Comparison of ENCODE assay signal across 16 cellular contexts in genomic region chr12:4282103-4282891, GRCh38. TPM values are rescaled to one million over a fixed set of nuclear protein-coding genes. Genes with fewer than 3 reads are reported as not detected.
DNase-seq lines count a peak whose midpoint lies in the region; ATAC-seq, FAIRE-seq and TF ChIP-seq lines count a peak whose summit lies in the region.
"Had no signal": no experiment of that assay in that cellular context is flagged by ENCODE, and none has a peak within 500 bp of the region (broad histone marks: within the 10 kb centered on the region; RNA-seq: fewer than 3 reads in every experiment).

No MANE protein-coding gene starts in this region.

- in situ Hi-C loops in HAP-1 (cut with MboI; ENCODE audit: low sequenced_read_pairs): no loop called here

- H3K4me1 ChIP-seq in CD4-positive, CD25-positive, alpha-beta regulatory T cell (ENCODE audit: control insufficient read depth, insufficient read depth, low read length, poor library complexity, severe bottlenecking): peaks cover 91% of the 10 kb centered on the region
- H3K4me1 ChIP-seq in HAP-1: 0 out of 2 replicates have a peak, but pooled peaks cover under 1% of the 10 kb centered on the region

- H3K27ac ChIP-seq in CD4-positive, CD25-positive, alpha-beta regulatory T cell (ENCODE audit: insufficient read depth, low read length, poor library complexity, severe bottlenecking): peak overlapping the region; percentile 27

- H3K4me3 Mint-ChIP-seq in CD4-positive, CD25-positive, alpha-beta regulatory T cell: peak overlapping the region in 2 of 4 donors; percentile 67 to 90
- peak overlapping the region; percentile 7 for H3K4me3 Mint-ChIP-seq in activated naive CD8-positive, alpha-beta T cell
- H3K4me3 Mint-ChIP-seq: mesothelial cell of epicardium had no signal

- peak overlapping the region in 2 of 3 donors; percentile 65 to 75 for H3K27ac Mint-ChIP-seq in CD4-positive, CD25-positive, alpha-beta regulatory T cell
- peak overlapping the region; percentile 54 for H3K27ac Mint-ChIP-seq in activated naive CD8-positive, alpha-beta T cell
- H3K27ac Mint-ChIP-seq: mesothelial cell of epicardium had no signal

- H3K9me3 ChIP-seq in CD4-positive, CD25-positive, alpha-beta regulatory T cell (ENCODE audit: control insufficient read depth in 2 of 2, low read length in 2 of 2): no peaks in the 10 kb centered on the region
- H3K9me3 ChIP-seq in HAP-1: no peaks in the 10 kb centered on the region

- H3K27me3 Mint-ChIP-seq in CD4-positive, CD25-positive, alpha-beta regulatory T cell: no peaks in the 10 kb centered on the region
- H3K27me3 Mint-ChIP-seq in activated naive CD8-positive, alpha-beta T cell: no peaks in the 10 kb centered on the region

- H3K4me1 Mint-ChIP-seq in CD4-positive, CD25-positive, alpha-beta regulatory T cell: peaks cover 31 to 93% (median 66%) of the 10 kb centered on the region in 4 donors
- peaks cover 80% of the 10 kb centered on the region for H3K4me1 Mint-ChIP-seq in activated naive CD8-positive, alpha-beta T cell (ENCODE audit: low read depth)

- DNase-seq in CD4-positive, CD25-positive, alpha-beta regulatory T cell: no peak
- DNase-seq in GM12892 (ENCODE audit: insufficient read length): no peak
- peak; percentile 78 for DNase-seq in mesenteric fat pad (ENCODE audit: low spot score)
- no peak for DNase-seq in HAP-1 (ENCODE audit: low spot score in 2 of 2)
- DNase-seq in NCI-H1694 (lab: John Stamatoyannopoulos, UW): no peak
- DNase-seq: anterior cingulate cortex; DMS79 treated with DMSO at 0.1 percent for 48 hours; NCI-H1417 treated with DMSO at 0.1 percent for 48 hours; NCI-H446 treated with DMSO at 0.1 percent for 48 hours; stimulated activated CD4-positive, alpha-beta T cell treated with anti-CD3 and anti-CD28 coated beads, Interleukin-4, amount 100 ng/mL, for 4 hours had no signal

- no peak for FAIRE-seq in GM12892 (lab: Jason Lieb, UNC)
- FAIRE-seq: colon had no signal

- H3K27me3 ChIP-seq in CD4-positive, CD25-positive, alpha-beta regulatory T cell (ENCODE audit: control insufficient read depth, insufficient read depth, low read length): no peaks in the 10 kb centered on the region
- H3K27me3 ChIP-seq in HAP-1 (ENCODE audit: low read depth): no peaks in the 10 kb centered on the region

- ATAC-seq in CD4-positive, CD25-positive, alpha-beta regulatory T cell (ENCODE audit: low read depth in 2 of 2): no peak
- ATAC-seq in GM18858 (IDR thresholded peaks at IDR 0.05; ENCODE audit: unreplicated experiment): no peak
- no peak for ATAC-seq in HG02973 (IDR thresholded peaks at IDR 0.05; ENCODE audit: unreplicated experiment)
- ATAC-seq: esophagus mucosa had no signal

- no peak overlapping the region for H3K4me3 ChIP-seq in CD4-positive, CD25-positive, alpha-beta regulatory T cell (ENCODE audit: low read depth, low read length)
- H3K4me3 ChIP-seq in HAP-1: no peak overlapping the region

- 0 out of 2 replicates have a peak, but pooled peaks have one; percentile 31 for TF ChIP-seq POLR2A in GM12892 (IDR thresholded peaks at IDR 0.05; ENCODE audit: low read depth, low read length)

- peaks cover 99% of the 10 kb centered on the region for H3K36me3 ChIP-seq in CD4-positive, CD25-positive, alpha-beta regulatory T cell (ENCODE audit: control insufficient read depth, insufficient read depth, low read length)
- peaks cover 4% of the 10 kb centered on the region; the same call in 1 of the 2 replicates for H3K36me3 ChIP-seq in HAP-1 (replicated peaks)

- H3K36me3 Mint-ChIP-seq in CD4-positive, CD25-positive, alpha-beta regulatory T cell: peaks cover 58% of the 10 kb centered on the region
- H3K36me3 Mint-ChIP-seq in activated naive CD8-positive, alpha-beta T cell: peaks cover 15% of the 10 kb centered on the region

- H3K9me3 Mint-ChIP-seq in CD4-positive, CD25-positive, alpha-beta regulatory T cell: no peaks in the 10 kb centered on the region
- no peaks in the 10 kb centered on the region for H3K9me3 Mint-ChIP-seq in activated naive CD8-positive, alpha-beta T cell (ENCODE audit: low read depth)
- H3K9me3 Mint-ChIP-seq: mesothelial cell of epicardium had no signal

RNA-seq across cellular contexts. Expression of gene CCND2, which starts 8.7 kb away (rescaled TPM):
- 206 TPM for total RNA-seq in CD4-positive, CD25-positive, alpha-beta regulatory T cell
- 10 to 100 TPM; 51.8 to 67.1 (median 62.9) TPM for polyA plus RNA-seq in CD4-positive, CD25-positive, alpha-beta regulatory T cell
- polyA plus RNA-seq in GM12892 (2012; ENCODE audit: missing spikeins): 130 TPM
- total RNA-seq in mesenteric fat pad: 93.0 TPM

RNA-seq across cellular contexts. Expression of gene TIGAR, which starts 38.7 kb away (rescaled TPM):
- 13.3 TPM for total RNA-seq in CD4-positive, CD25-positive, alpha-beta regulatory T cell
- polyA plus RNA-seq in CD4-positive, CD25-positive, alpha-beta regulatory T cell: 1 to 10 TPM; 2.1 to 7.1 (median 5.6) TPM
- 20.3 TPM for polyA plus RNA-seq in GM12892 (2012; ENCODE audit: missing spikeins)
- 13.8 TPM for total RNA-seq in mesenteric fat pad
